24 cellular contexts compared by ENCODE assay signal in the genomic region with DNA sequence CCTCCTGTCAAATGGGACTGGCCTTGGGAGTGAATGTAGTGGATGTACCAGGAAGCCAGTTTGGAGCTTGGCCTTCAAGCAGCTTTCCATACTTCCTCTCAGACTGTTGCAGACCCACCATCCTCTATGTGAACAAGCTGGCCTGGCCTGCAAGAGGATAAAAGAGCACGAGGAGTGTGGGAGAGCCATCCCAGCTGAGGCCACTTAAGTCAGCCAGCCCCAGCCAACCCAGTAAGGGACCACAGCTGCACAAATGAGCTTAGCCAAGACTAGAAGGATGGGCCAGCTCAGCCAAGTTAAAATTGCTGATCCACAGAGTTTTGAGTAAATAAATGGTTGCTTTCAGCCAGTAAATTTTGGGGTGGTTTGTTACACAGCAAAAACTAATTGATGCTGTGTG.
"Had no signal": no experiment of that assay in that cellular context is flagged by ENCODE, and none has a peak within 500 bp of the region (broad histone marks: within the 10 kb centered on the region; RNA-seq: fewer than 3 reads in every experiment).

No MANE protein-coding gene starts in this region.

- H3K9me3 Mint-ChIP-seq: activated naive CD4-positive, alpha-beta T cell treated with anti-CD3 and anti-CD28 coated beads, Interleukin-2, amount 50 U/mL, for 24 hours; activated naive CD8-positive, alpha-beta T cell treated with anti-CD3 and anti-CD28 coated beads, Interleukin-2, amount 50 U/mL, for 24 hours; activated T-helper 2 cell treated with anti-CD3 and anti-CD28 coated beads, Interferon-gamma antibody, Interleukin-2, Interleukin-4, amounts not matched to agents 10 μg/mL and 5 μg/mL and 100 μg/mL, durations not matched to agents 14 hours and 24 hours and 36 hours; stimulated activated naive B cell treated with anti-CD40 and anti-IgM and Interleukin-4, amounts not matched to agents 10 μg/mL and 1 μg/mL and 100 μg/mL, for 72 hours had no signal

- H3K4me1 ChIP-seq: esophagus muscularis mucosa, left ventricle myocardium inferior, parathyroid adenoma, right atrium auricular region, stomach, thyroid gland had no signal

- H3K27ac Mint-ChIP-seq: activated CD8-positive, alpha-beta memory T cell treated with anti-CD3 and anti-CD28 coated beads, Interleukin-2, amount 10 ng/mL, durations not matched to agents 7 days and 5 days; activated CD8-positive, alpha-beta T cell treated with anti-CD3 and anti-CD28 coated beads, Interleukin-2, amount 10 ng/mL, durations not matched to agents 7 days and 5 days; activated naive CD4-positive, alpha-beta T cell treated with anti-CD3 and anti-CD28 coated beads, Interleukin-2, amount 50 U/mL, for 24 hours; activated naive CD8-positive, alpha-beta T cell treated with anti-CD3 and anti-CD28 coated beads, Interleukin-2, amount 50 U/mL, for 24 hours; activated T-helper 2 cell treated with anti-CD3 and anti-CD28 coated beads, Interferon-gamma antibody, Interleukin-2, Interleukin-4, amounts not matched to agents 10 μg/mL and 5 μg/mL and 100 μg/mL, durations not matched to agents 14 hours and 24 hours and 36 hours; stimulated activated naive B cell treated with anti-CD40 and anti-IgM and Interleukin-4, amounts not matched to agents 10 μg/mL and 1 μg/mL and 100 μg/mL, for 72 hours; T-helper 17 cell had no signal

- H3K27me3 Mint-ChIP-seq: activated naive CD4-positive, alpha-beta T cell treated with anti-CD3 and anti-CD28 coated beads, Interleukin-2, amount 50 U/mL, for 24 hours had no signal

- H3K36me3 Mint-ChIP-seq: activated CD8-positive, alpha-beta memory T cell treated with anti-CD3 and anti-CD28 coated beads, Interleukin-2, amount 10 ng/mL, durations not matched to agents 7 days and 5 days; activated naive CD4-positive, alpha-beta T cell treated with anti-CD3 and anti-CD28 coated beads, Interleukin-2, amount 50 U/mL, for 24 hours; stimulated activated naive B cell treated with anti-CD40 and anti-IgM and Interleukin-4, amounts not matched to agents 10 μg/mL and 1 μg/mL and 100 μg/mL, for 72 hours had no signal

- H3K9ac ChIP-seq: parathyroid adenoma had no signal

- H2AFZ ChIP-seq: parathyroid adenoma had no signal

- H3K4me3 ChIP-seq: esophagus muscularis mucosa, left ventricle myocardium inferior, mucosa of descending colon, right atrium auricular region, stomach, thyroid gland had no signal

- H3K4me3 Mint-ChIP-seq: activated CD8-positive, alpha-beta memory T cell treated with anti-CD3 and anti-CD28 coated beads, Interleukin-2, amount 10 ng/mL, durations not matched to agents 7 days and 5 days; activated CD8-positive, alpha-beta T cell treated with anti-CD3 and anti-CD28 coated beads, Interleukin-2, amount 10 ng/mL, durations not matched to agents 7 days and 5 days; activated naive CD4-positive, alpha-beta T cell treated with anti-CD3 and anti-CD28 coated beads, Interleukin-2, amount 50 U/mL, for 24 hours; activated naive CD8-positive, alpha-beta T cell treated with anti-CD3 and anti-CD28 coated beads, Interleukin-2, amount 50 U/mL, for 24 hours; stimulated activated naive B cell treated with anti-CD40 and anti-IgM and Interleukin-4, amounts not matched to agents 10 μg/mL and 1 μg/mL and 100 μg/mL, for 72 hours; T-helper 17 cell had no signal

- DNase-seq: activated CD4-positive, alpha-beta T cell treated with anti-CD3 and anti-CD28 coated beads for 1 hour; activated CD4-positive, alpha-beta T cell treated with anti-CD3 and anti-CD28 coated beads, Interleukin-2, amount 50 U/mL, for 1 hour; activated CD8-positive, alpha-beta memory T cell treated with anti-CD3 and anti-CD28 coated beads, Interleukin-2, amount 10 ng/mL, durations not matched to agents 7 days and 5 days; activated CD8-positive, alpha-beta T cell treated with anti-CD3 and anti-CD28 coated beads, Interleukin-2, amount 10 ng/mL, durations not matched to agents 7 days and 5 days; activated naive CD8-positive, alpha-beta T cell treated with anti-CD3 and anti-CD28 coated beads, Interleukin-2, amount 50 U/mL, for 24 hours; activated T-cell treated with anti-CD3 and anti-CD28 coated beads, Interleukin-2, amount 50 U/mL, for 48 hours; dermis blood vessel endothelial cell; effector CD4-positive, alpha-beta T cell; foreskin melanocyte; left ventricle myocardium inferior; mucosa of descending colon; occipital lobe; stimulated activated CD4-positive, alpha-beta T cell treated with anti-CD3 and anti-CD28 coated beads, Interleukin-15, amount 100 ng/mL, for 24 hours; stimulated activated CD4-positive, alpha-beta T cell treated with anti-CD3 and anti-CD28 coated beads, Interleukin-2, amount 100 ng/mL, for 24 hours; stimulated activated naive B cell treated with anti-CD40 and anti-IgM and Interleukin-4, amounts not matched to agents 10 μg/mL and 1 μg/mL and 100 μg/mL, for 72 hours; stomach; T-helper 17 cell; T1000; thyroid gland had no signal

- H3K27ac ChIP-seq: esophagus muscularis mucosa, left ventricle myocardium inferior, parathyroid adenoma, right atrium auricular region, stomach, thyroid gland had no signal

- ATAC-seq: activated CD8-positive, alpha-beta memory T cell treated with anti-CD3 and anti-CD28 coated beads, Interleukin-2, amount 10 ng/mL, durations not matched to agents 7 days and 5 days; activated CD8-positive, alpha-beta T cell treated with anti-CD3 and anti-CD28 coated beads, Interleukin-2, amount 10 ng/mL, durations not matched to agents 7 days and 5 days; activated naive CD8-positive, alpha-beta T cell treated with anti-CD3 and anti-CD28 coated beads, Interleukin-2, amount 50 U/mL, for 24 hours; mucosa of descending colon; stimulated activated naive B cell treated with anti-CD40 and anti-IgM and Interleukin-4, amounts not matched to agents 10 μg/mL and 1 μg/mL and 100 μg/mL, for 72 hours; T-helper 17 cell had no signal

- H3K27me3 ChIP-seq: esophagus muscularis mucosa, right atrium auricular region, stomach, thyroid gland had no signal

- H3K36me3 ChIP-seq: esophagus muscularis mucosa, left ventricle myocardium inferior, right atrium auricular region, stomach, thyroid gland had no signal

- H3K9me3 ChIP-seq: esophagus muscularis mucosa, left ventricle myocardium inferior, mucosa of descending colon, right atrium auricular region, stomach, thyroid gland had no signal
